ENCODE assay signal across 18 cellular contexts in genomic region chr2:43360137-43360536, GRCh38.
DNase-seq lines count a peak whose midpoint lies in the region; ATAC-seq and TF ChIP-seq lines count a peak whose summit lies in the region.
"Had no signal": no experiment of that assay in that cellular context is flagged by ENCODE, and none has a peak within 500 bp of the region (broad histone marks: within the 10 kb centered on the region; RNA-seq: fewer than 3 reads in every experiment).

No MANE protein-coding gene starts in this region.

- H3K36me3 ChIP-seq in right lobe of liver (no peaks in the 10 kb centered on the region), lower lobe of right lung (no peaks in the 10 kb centered on the region), uterus (no peaks in the 10 kb centered on the region)
- H3K36me3 ChIP-seq: HAP-1, SJCRH30 had no signal

- no peak overlapping the region for H3K4me3 ChIP-seq in right lobe of liver
- H3K4me3 ChIP-seq in lower lobe of right lung: no peak overlapping the region
- H3K4me3 ChIP-seq in uterus: no peak overlapping the region
- H3K4me3 ChIP-seq: A549; BLaER1 treated with 17β-estradiol and CSF1 and Interleukin-3, amounts not matched to agents 10 nM and 100 nM; HAP-1; SJCRH30 had no signal

- TF ChIP-seq CTCF in right lobe of liver (IDR thresholded peaks at IDR 0.05) (no peak), lower lobe of right lung (IDR thresholded peaks at IDR 0.05) (no peak), uterus (IDR thresholded peaks at IDR 0.05) (no peak)

- 30% methylated on average over 3 of the region's 3 CpGs for WGBS in right lobe of liver (ENCODE audit: insufficient coverage, low coverage, low lambda C conversion rate, missing lambda C conversion rate)

- no peaks in the 10 kb centered on the region for H3K27me3 ChIP-seq in right lobe of liver
- no peaks in the 10 kb centered on the region for H3K27me3 ChIP-seq in lower lobe of right lung (ENCODE audit: low read depth)
- H3K27me3 ChIP-seq in uterus: no peaks in the 10 kb centered on the region
- H3K27me3 ChIP-seq: BLaER1 treated with 17β-estradiol and CSF1 and Interleukin-3, amounts not matched to agents 10 nM and 100 nM; SJCRH30 had no signal

- peaks cover 0 to 33% (median 0%) of the 10 kb centered on the region in 4 donors for H3K4me1 ChIP-seq in right lobe of liver
- H3K4me1 ChIP-seq in lower lobe of right lung: no peaks in the 10 kb centered on the region
- H3K4me1 ChIP-seq in uterus: peaks cover 0 to 9% of the 10 kb centered on the region in 2 donors

- no peak for TF ChIP-seq POLR2A in right lobe of liver (IDR thresholded peaks at IDR 0.05)
- TF ChIP-seq POLR2A in uterus (IDR thresholded peaks at IDR 0.05): no peak

- no peaks in the 10 kb centered on the region for H3K9me3 ChIP-seq in right lobe of liver
- no peaks in the 10 kb centered on the region for H3K9me3 ChIP-seq in lower lobe of right lung
- H3K9me3 ChIP-seq in uterus: no peaks in the 10 kb centered on the region
- H3K9me3 ChIP-seq: A549, HAP-1, SJCRH30 had no signal

- intact Hi-C loops in right lobe of liver (cut with DNase I) (no loop called here), lower lobe of right lung (cut with DNase I) (no loop called here), uterus (cut with DNase I; ENCODE audit: low total_unique reads) (no loop called here)

- peak; percentile 30 for DNase-seq in NCI-H510A treated with DMSO at 0.1 percent for 48 hours (lab: John Stamatoyannopoulos, UW)
- no peak for DNase-seq in NCI-H510A (lab: John Stamatoyannopoulos, UW)
- peak; percentile 76 for DNase-seq in NCI-H748 treated with DMSO at 0.1 percent for 48 hours (lab: John Stamatoyannopoulos, UW)
- no peak for DNase-seq in right lobe of liver
- no peak for DNase-seq in lower lobe of right lung
- DNase-seq in AG08396 (ENCODE audit: low spot score): no peak
- no peak for DNase-seq in uterus
- DNase-seq: CD8-positive, alpha-beta memory T cell; GDM1; MM.1S; NCI-H1092; NCI-H1694 treated with DMSO at 0.1 percent for 48 hours; NCI-H345; NCI-H526 treated with DMSO at 0.1 percent for 48 hours; SJCRH30 had no signal

- peak in 3 of 4 donors; percentile 16 to 32 (median 25) for ATAC-seq in right lobe of liver
- ATAC-seq in lower lobe of right lung: no peak
- ATAC-seq: A549 had no signal

- H3K27ac ChIP-seq in right lobe of liver (no peak overlapping the region), lower lobe of right lung (no peak overlapping the region), uterus (no peak overlapping the region)
- H3K27ac ChIP-seq: A549; BLaER1 treated with 17β-estradiol and CSF1 and Interleukin-3, amounts not matched to agents 10 nM and 100 nM had no signal

Comparison
In these comparisons a context has a peak if more than half of its experiments do, and no peak if none do; other contexts are left out.
1. DNase-seq: peak in NCI-H510A treated with DMSO at 0.1 percent for 48 hours (single experiment) and NCI-H748 treated with DMSO at 0.1 percent for 48 hours (single experiment); none in NCI-H510A (single experiment), right lobe of liver (0 of 3), lower lobe of right lung (single experiment), AG08396 (single experiment) and uterus (0 of 2).
2. ATAC-seq: peak in right lobe of liver (3 of 4); none in lower lobe of right lung (0 of 2).